In the genomic region with DNA sequence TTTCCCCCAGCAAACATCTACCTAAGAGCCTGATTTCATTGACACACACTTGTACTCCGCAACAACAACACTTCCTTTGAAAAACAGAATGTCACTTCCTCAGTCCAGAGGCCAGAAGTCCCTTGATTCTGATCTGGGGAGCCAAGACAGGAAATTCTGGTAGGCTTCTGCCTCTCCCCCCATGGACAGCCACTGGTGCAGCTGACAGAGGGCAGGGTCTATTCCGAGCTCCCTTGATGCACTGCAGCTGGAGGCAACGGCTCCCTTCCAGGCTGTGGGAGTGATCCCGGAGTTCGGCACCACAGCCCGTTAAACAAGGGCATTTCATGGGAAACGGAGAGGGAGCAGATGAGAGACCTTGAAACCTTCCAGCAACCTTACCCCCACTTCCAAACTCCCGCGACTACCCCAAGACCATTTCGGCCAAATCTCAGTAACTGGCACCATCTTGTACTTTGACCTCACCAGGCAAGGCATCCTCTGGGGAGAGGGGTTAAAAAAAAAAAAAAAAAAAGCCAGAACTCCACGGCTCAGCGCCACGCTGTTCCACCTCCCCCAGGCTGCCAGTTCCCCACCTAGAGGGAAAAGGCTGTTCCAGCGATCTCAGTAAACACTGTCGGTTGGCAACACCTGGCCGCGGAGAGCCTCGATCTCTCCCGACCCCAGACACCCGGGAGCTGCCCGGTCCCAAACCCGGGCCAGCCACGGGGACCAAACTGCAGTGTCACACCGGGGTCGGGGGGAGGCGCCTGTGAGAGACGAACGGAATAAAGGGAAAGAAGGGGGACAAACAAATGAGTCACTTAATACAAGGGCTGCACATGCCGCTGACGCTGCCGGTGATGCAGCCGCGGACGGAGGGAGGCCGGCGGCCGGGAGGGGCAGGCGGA, we compare ENCODE assay signal across 8 cellular contexts. TPM values are rescaled to one million over a fixed set of nuclear protein-coding genes. Genes with fewer than 3 reads are reported as not detected.
DNase-seq lines count a peak whose midpoint lies in the region; ATAC-seq and TF ChIP-seq lines count a peak whose summit lies in the region.

No MANE protein-coding gene starts in this region.

- no peaks in the 10 kb centered on the region for H3K36me3 Mint-ChIP-seq in activated CD4-positive, alpha-beta memory T cell treated with anti-CD3 and anti-CD28 coated beads for 36 hours

- H3K9ac ChIP-seq in duodenal mucosa (ENCODE audit: low read depth in 1 of 2, low read length in 2 of 2), result peak overlapping the region; percentile 69 to 84

- DNase-seq in BJ (ENCODE audit: low read depth) (peak; percentile 51), NCI-H748 treated with DMSO at 0.1 percent for 48 hours (lab: John Stamatoyannopoulos, UW) (peak; percentile 43), lower lobe of right lung (peak; percentile 89)
- peak; percentile 89 for DNase-seq in activated CD4-positive, alpha-beta memory T cell treated with anti-CD3 and anti-CD28 coated beads for 36 hours
- peak; percentile 19 to 65 (median 36) for DNase-seq in stimulated activated CD4-positive, alpha-beta T cell treated with anti-CD3 and anti-CD28 coated beads, TNF-alpha, amount 100 ng/mL, for 1 hour (ENCODE audit: low read depth in 3 of 3, low spot score in 1 of 3)

- H3K4me3 Mint-ChIP-seq in activated CD4-positive, alpha-beta memory T cell treated with anti-CD3 and anti-CD28 coated beads for 36 hours, result peak overlapping the region; percentile 80

- H3K27ac Mint-ChIP-seq in activated CD4-positive, alpha-beta memory T cell treated with anti-CD3 and anti-CD28 coated beads for 36 hours, result peak overlapping the region; percentile 52

- H3K36me3 ChIP-seq in BJ (ENCODE audit: control insufficient read depth, insufficient read depth, low read length), result no peaks in the 10 kb centered on the region
- H3K36me3 ChIP-seq in duodenal mucosa (ENCODE audit: control insufficient read depth in 1 of 2, insufficient read depth in 2 of 2, low read length in 2 of 2), result no peaks in the 10 kb centered on the region
- no peaks in the 10 kb centered on the region for H3K36me3 ChIP-seq in lower lobe of right lung

- peak overlapping the region; percentile 93 for H3K27ac ChIP-seq in duodenal mucosa (ENCODE audit: low read depth, low read length)
- H3K27ac ChIP-seq in lower lobe of right lung, result peak overlapping the region; percentile 97

- TF ChIP-seq CTCF in BJ (IDR thresholded peaks at IDR 0.05; ENCODE audit: insufficient read depth, low read depth, low read length) (peak; percentile 63), lower lobe of right lung (IDR thresholded peaks at IDR 0.05) (peak; percentile 51)

- no peaks in the 10 kb centered on the region for H3K9me3 Mint-ChIP-seq in activated CD4-positive, alpha-beta memory T cell treated with anti-CD3 and anti-CD28 coated beads for 36 hours

- H3K4me3 ChIP-seq in BJ (ENCODE audit: low read depth, low read length) (peak overlapping the region; percentile 70), duodenal mucosa (ENCODE audit: low read depth in 1 of 2, low read length in 2 of 2) (peak overlapping the region; percentile 72 to 78), lower lobe of right lung (peak overlapping the region; percentile 86)

- intact Hi-C loops in activated CD4-positive, alpha-beta memory T cell treated with anti-CD3 and anti-CD28 coated beads for 36 hours (cut with micrococcal nuclease), result loop anchor here (1.0 to 5.0 kb wide), 9 partner anchors 89 to 594 kb away; a partner anchor contains a TSS
- intact Hi-C loops in lower lobe of right lung (cut with DNase I), result loop anchor here (10.0 kb wide), 1 partner anchor 148 kb away; no protein-coding TSS in a partner anchor

- H3K27me3 ChIP-seq in BJ (ENCODE audit: control insufficient read depth, insufficient read depth, low read length), result no peaks in the 10 kb centered on the region
- no peaks in the 10 kb centered on the region for H3K27me3 ChIP-seq in duodenal mucosa (ENCODE audit: control insufficient read depth in 1 of 2, insufficient read depth in 2 of 2, low read length in 2 of 2)
- no peaks in the 10 kb centered on the region for H3K27me3 ChIP-seq in lower lobe of right lung (ENCODE audit: low read depth)

- POLR2A ChIA-PET in BJ (lab: Charles Lee), result interaction anchor here (0.6 to 0.9 kb wide), 2 partner anchors 148 to 676 kb away, joined by 4 to 16 read pairs; no protein-coding TSS in a partner anchor
- POLR2A ChIA-PET in activated CD4-positive, alpha-beta memory T cell treated with anti-CD3 and anti-CD28 coated beads for 36 hours (lab: Charles Lee), result interaction anchor here (1.2 kb wide), 1 partner anchor 421 kb away, joined by 3 read pairs; no protein-coding TSS in a partner anchor

- CTCF ChIA-PET in BJ (lab: Yijun Ruan, JAX), result interaction anchor here (0.6 to 5.9 kb wide), 15 partner anchors 11 to 920 kb away, joined by 3 to 50 read pairs (median 3); a partner anchor contains a TSS
- CTCF ChIA-PET in activated CD4-positive, alpha-beta memory T cell treated with anti-CD3 and anti-CD28 coated beads for 36 hours (lab: Charles Lee), result interaction anchor here (1.2 to 6.9 kb wide), 8 partner anchors 10 to 189 kb away, joined by 3 to 97 read pairs (median 10); a partner anchor contains a TSS

- H3K4me1 ChIP-seq in duodenal mucosa (ENCODE audit: control insufficient read depth in 1 of 2, insufficient read depth in 2 of 2, low read length in 2 of 2) (peaks cover 27 to 45% of the 10 kb centered on the region in 2 donors), lower lobe of right lung (peaks cover 47% of the 10 kb centered on the region)

- no peaks in the 10 kb centered on the region for H3K9me3 ChIP-seq in duodenal mucosa (ENCODE audit: control insufficient read depth in 1 of 2, low read length in 2 of 2)
- no peaks in the 10 kb centered on the region for H3K9me3 ChIP-seq in lower lobe of right lung

- H3K27me3 Mint-ChIP-seq in activated CD4-positive, alpha-beta memory T cell treated with anti-CD3 and anti-CD28 coated beads for 36 hours, result peaks cover 19% of the 10 kb centered on the region

- H3K4me1 Mint-ChIP-seq in activated CD4-positive, alpha-beta memory T cell treated with anti-CD3 and anti-CD28 coated beads for 36 hours (ENCODE audit: low read depth), result peaks cover 28% of the 10 kb centered on the region

- ATAC-seq in GM19397 (IDR thresholded peaks at IDR 0.05; ENCODE audit: unreplicated experiment) (peak; percentile 37), HG03558 (IDR thresholded peaks at IDR 0.05; ENCODE audit: extremely low read depth, unreplicated experiment) (peak; percentile 28), lower lobe of right lung (peak; percentile 84 to 87)

RNA-seq across cellular contexts. Expression of a gene that starts 1.1 kb away (rescaled TPM):
- 8.4 and 12.2 TPM in 2 replicates for polyA plus RNA-seq in BJ (2011; rRNA removed)
- polyA minus RNA-seq in BJ (2011; rRNA and poly(A)+ RNA removed), result 12.1 and 13.9 TPM in 2 replicates
- total RNA-seq in activated CD4-positive, alpha-beta memory T cell treated with anti-CD3 and anti-CD28 coated beads for 36 hours, result 10 to 100 TPM in 1 of 2 experiments, 1 to 10 TPM in 1; 8.9 to 11.1 TPM
- total RNA-seq in lower lobe of right lung, result 64.2 TPM

Comparison
In these comparisons a context has a peak if more than half of its experiments do, and no peak if none do; other contexts are left out.
1. Peak in every context shown above with its lines: DNase-seq, ATAC-seq, H3K4me3 ChIP-seq and H3K27ac ChIP-seq.
2. DNase-seq: peak in every context shown above with its lines; median percentile 89 in activated CD4-positive, alpha-beta memory T cell treated with anti-CD3 and anti-CD28 coated beads for 36 hours; 89 in lower lobe of right lung; 51 in BJ; 43 in NCI-H748 treated with DMSO at 0.1 percent for 48 hours; 36 in stimulated activated CD4-positive, alpha-beta T cell treated with anti-CD3 and anti-CD28 coated beads, TNF-alpha, amount 100 ng/mL, for 1 hour.
3. ATAC-seq: peak in every context shown above with its lines; median percentile 86 in lower lobe of right lung; 37 in GM19397; 28 in HG03558.